Comparison of ENCODE assay signal across 34 cellular contexts in the genomic region with DNA sequence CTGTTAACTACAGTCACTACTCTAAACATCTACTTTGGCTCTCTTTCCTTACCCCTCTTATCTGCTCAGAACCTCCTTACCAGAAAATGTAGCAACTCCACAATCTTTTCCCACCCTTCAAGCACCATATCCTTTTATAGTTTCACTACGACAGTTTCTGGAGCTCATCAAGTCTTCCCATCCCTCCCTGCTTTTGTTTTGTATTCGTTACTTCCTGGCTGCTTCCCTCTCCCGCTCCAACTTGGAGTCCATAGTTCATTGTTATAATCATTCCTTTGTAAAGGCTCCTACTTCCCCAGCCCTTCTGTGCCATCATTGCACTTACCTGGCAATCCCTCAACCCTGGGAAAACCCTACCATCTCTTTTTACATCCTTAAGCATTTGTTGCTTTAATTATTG. TPM values are rescaled to one million over a fixed set of nuclear protein-coding genes. Genes with fewer than 3 reads are reported as not detected.
DNase-seq lines count a peak whose midpoint lies in the region; ATAC-seq and TF ChIP-seq lines count a peak whose summit lies in the region.
"Had no signal": no experiment of that assay in that cellular context is flagged by ENCODE, and none has a peak within 500 bp of the region (broad histone marks: within the 10 kb centered on the region; RNA-seq: fewer than 3 reads in every experiment).

No MANE protein-coding gene starts in this region.

- in situ Hi-C loops in mammary epithelial cell (cut with MboI; ENCODE audit: low sequenced_read_pairs in 2 of 2): no loop called here

- H3K9me3 ChIP-seq in mammary epithelial cell (replicated peaks; ENCODE audit: insufficient read depth, low read length) (peaks cover 10% of the 10 kb centered on the region), sigmoid colon (no peaks in the 10 kb centered on the region)
- H3K9me3 ChIP-seq: lower lobe of right lung, SJSA1, tibial artery had no signal

- H3K36me3 ChIP-seq in mammary epithelial cell (ENCODE audit: insufficient read depth, low read length): no peaks in the 10 kb centered on the region
- H3K36me3 ChIP-seq in sigmoid colon: no peaks in the 10 kb centered on the region
- H3K36me3 ChIP-seq: lower lobe of right lung had no signal

- H3K4me1 Mint-ChIP-seq in memory B cell: peaks cover 20% of the 10 kb centered on the region
- H3K4me1 Mint-ChIP-seq: stimulated activated naive CD8-positive, alpha-beta T cell treated with anti-CD3 and anti-CD28 coated beads, Interleukin-15, amount 100 ng/mL, for 72 hours had no signal

- intact Hi-C loops in mammary epithelial cell (cut with micrococcal nuclease): no loop called here
- intact Hi-C loops in sigmoid colon (cut with DNase I): no loop called here

- H3K4me3 Mint-ChIP-seq in memory B cell: no peak overlapping the region
- H3K4me3 Mint-ChIP-seq: activated CD4-positive, alpha-beta T cell treated with anti-CD3 and anti-CD28 coated beads, Interleukin-2, amount 10 ng/mL, durations not matched to agents 24 days and 14 days; activated naive CD8-positive, alpha-beta T cell; stimulated activated naive CD8-positive, alpha-beta T cell treated with anti-CD3 and anti-CD28 coated beads, Interleukin-15, amount 100 ng/mL, for 72 hours had no signal

- H3K9ac ChIP-seq in mammary epithelial cell (ENCODE audit: insufficient read depth, low read length): no peak overlapping the region
- H3K9ac ChIP-seq: BLaER1 treated with 17β-estradiol and CSF1 and Interleukin-3, amounts not matched to agents 10 nM and 100 nM; parathyroid adenoma had no signal

- CTCF ChIA-PET in mammary epithelial cell (lab: Charles Lee; ENCODE audit: low non-redundant PET): no interaction called here

- no peak for TF ChIP-seq POLR2A in sigmoid colon (IDR thresholded peaks at IDR 0.05)

- no TSS peak for BruUV-seq in mammary epithelial cell (replicated peaks; lab: Mats Ljungman, UMichigan)

- H3K27ac ChIP-seq in mammary epithelial cell (ENCODE audit: insufficient read depth, low read depth, low read length) (peak overlapping the region; percentile 1), sigmoid colon (peak overlapping the region in 3 of 4 donors; percentile 57 to 64 (median 61))
- H3K27ac ChIP-seq: BLaER1 treated with 17β-estradiol and CSF1 and Interleukin-3, amounts not matched to agents 10 nM and 100 nM; coronary artery; foreskin keratinocyte; lower lobe of right lung; parathyroid adenoma; SJSA1; tibial artery had no signal

- H3K4me2 ChIP-seq in mammary epithelial cell (ENCODE audit: insufficient read depth, low read depth, low read length): no peak overlapping the region
- H3K4me2 ChIP-seq: BLaER1 treated with 17β-estradiol and CSF1 and Interleukin-3, amounts not matched to agents 10 nM and 100 nM had no signal

- TF ChIP-seq CTCF in mammary epithelial cell (conservative IDR thresholded peaks at IDR 0.05 in 1 of 2, IDR thresholded peaks at IDR 0.05 in 1 of 2; ENCODE audit: extremely low read depth in 1 of 2, insufficient read depth in 1 of 2, low read depth in 1 of 2, low read length in 2 of 2): no peak
- no peak for TF ChIP-seq CTCF in sigmoid colon (IDR thresholded peaks at IDR 0.05)

- H4K20me1 ChIP-seq in mammary epithelial cell (ENCODE audit: insufficient read depth, low read length): no peaks in the 10 kb centered on the region

- H3K27ac Mint-ChIP-seq in memory B cell: peak overlapping the region; percentile 32
- H3K27ac Mint-ChIP-seq: activated CD4-positive, alpha-beta T cell treated with anti-CD3 and anti-CD28 coated beads, Interleukin-2, amount 10 ng/mL, durations not matched to agents 24 days and 14 days; activated naive CD8-positive, alpha-beta T cell; stimulated activated naive CD8-positive, alpha-beta T cell treated with anti-CD3 and anti-CD28 coated beads, Interleukin-15, amount 100 ng/mL, for 72 hours had no signal

- H3K4me3 ChIP-seq in mammary epithelial cell (replicated peaks in 1 of 3; ENCODE audit: insufficient read depth in 1 of 3, low read depth in 2 of 3, low read length in 3 of 3): no peak overlapping the region
- H3K4me3 ChIP-seq in sigmoid colon: no peak overlapping the region
- H3K4me3 ChIP-seq: BLaER1 treated with 17β-estradiol and CSF1 and Interleukin-3, amounts not matched to agents 10 nM and 100 nM; coronary artery; heart left ventricle; lower lobe of right lung; SJSA1; tibial artery had no signal

- H3K4me1 ChIP-seq in mammary epithelial cell (ENCODE audit: insufficient read depth, low read length): peaks cover 1% of the 10 kb centered on the region
- H3K4me1 ChIP-seq in sigmoid colon: peaks cover 0 to 27% (median 17%) of the 10 kb centered on the region in 4 donors
- H3K4me1 ChIP-seq: foreskin keratinocyte, parathyroid adenoma had no signal

- H3K36me3 Mint-ChIP-seq in memory B cell: peaks cover 8% of the 10 kb centered on the region
- H3K36me3 Mint-ChIP-seq: activated naive CD8-positive, alpha-beta T cell had no signal

- peaks cover 98% of the 10 kb centered on the region for H3K79me2 ChIP-seq in mammary epithelial cell (ENCODE audit: insufficient read depth, low read length)

- no peak for ATAC-seq in memory B cell (ENCODE audit: low read depth)
- ATAC-seq: esophagus mucosa; foreskin keratinocyte; heart left ventricle; lower lobe of right lung; right cardiac atrium; stimulated activated naive CD8-positive, alpha-beta T cell treated with anti-CD3 and anti-CD28 coated beads, Interleukin-15, amount 100 ng/mL, for 72 hours had no signal

- H3K9me3 Mint-ChIP-seq in memory B cell: no peaks in the 10 kb centered on the region
- H3K9me3 Mint-ChIP-seq: stimulated activated naive CD8-positive, alpha-beta T cell treated with anti-CD3 and anti-CD28 coated beads, Interleukin-15, amount 100 ng/mL, for 72 hours had no signal

- DNase-seq in HT-29 (ENCODE audit: low spot score): peak; percentile 55
- DNase-seq in mammary epithelial cell: no peak
- DNase-seq in memory B cell (ENCODE audit: low spot score in 2 of 2): no peak
- DNase-seq in sigmoid colon: no peak
- DNase-seq in AG20443 (ENCODE audit: low spot score): no peak
- no peak for DNase-seq in activated T-cell treated with anti-CD3 and anti-CD28 coated beads for 4 hours
- DNase-seq in activated CD4-positive, CD25-positive, alpha-beta regulatory T cell (lab: John Stamatoyannopoulos, UW): no peak
- DNase-seq: activated CD4-positive, alpha-beta T cell treated with anti-CD3 and anti-CD28 coated beads, Interleukin-2, amount 10 ng/mL, durations not matched to agents 24 days and 14 days; activated CD8-positive, alpha-beta memory T cell treated with anti-CD3 and anti-CD28 coated beads for 24 hours; activated effector memory CD4-positive, alpha-beta T cell treated with Interleukin-2 at 50 U/mL for 16 hours; anterior cingulate cortex; COR-L47; DMS79 treated with DMSO at 0.1 percent for 48 hours; foreskin keratinocyte; GF-D8; heart left ventricle; IMR-90; lower lobe of right lung; NCI-H1048; NCI-H2171 treated with DMSO at 0.1 percent for 48 hours; NCI-H510A; right cardiac atrium; RPMI8226; stimulated activated CD4-positive, alpha-beta T cell treated with anti-CD3 and anti-CD28 coated beads, Interleukin-12 subunit alpha, Interleukin-12 subunit beta, amount 100 ng/mL, for 4 hours; stimulated activated CD4-positive, alpha-beta T cell treated with anti-CD3 and anti-CD28 coated beads, Interleukin-2, amount 100 ng/mL, for 48 hours; stimulated activated naive CD8-positive, alpha-beta T cell treated with anti-CD3 and anti-CD28 coated beads, Interleukin-15, amount 100 ng/mL, for 72 hours; T-helper 9 cell; tibial artery had no signal

- 10% methylated on average over 3 of the region's 3 CpGs for WGBS in mammary epithelial cell (ENCODE audit: low coverage, missing lambda C conversion rate)
- 17 to 57% methylated on average over 3 of the region's 3 CpGs for WGBS in sigmoid colon, 2 donors

- no peaks in the 10 kb centered on the region for H3K27me3 Mint-ChIP-seq in memory B cell
- H3K27me3 Mint-ChIP-seq: activated CD4-positive, alpha-beta T cell treated with anti-CD3 and anti-CD28 coated beads, Interleukin-2, amount 10 ng/mL, durations not matched to agents 24 days and 14 days; activated naive CD8-positive, alpha-beta T cell; stimulated activated naive CD8-positive, alpha-beta T cell treated with anti-CD3 and anti-CD28 coated beads, Interleukin-15, amount 100 ng/mL, for 72 hours had no signal

- no peak overlapping the region for H2AFZ ChIP-seq in mammary epithelial cell (ENCODE audit: low read depth, low read length)
- H2AFZ ChIP-seq: parathyroid adenoma had no signal

- dilution Hi-C loops in mammary epithelial cell (cut with HindIII; ENCODE audit: low sequenced_read_pairs): loop anchor here (10.0 kb wide), 1 partner anchor 45 kb away; no protein-coding TSS in a partner anchor

- H3K27me3 ChIP-seq in mammary epithelial cell (ENCODE audit: insufficient read depth, low read length) (no peaks in the 10 kb centered on the region), sigmoid colon (no peaks in the 10 kb centered on the region)
- H3K27me3 ChIP-seq: BLaER1 treated with 17β-estradiol and CSF1 and Interleukin-3, amounts not matched to agents 10 nM and 100 nM; foreskin keratinocyte; heart left ventricle; SJSA1; tibial artery had no signal

- TF ChIP-seq EP300 in sigmoid colon (IDR thresholded peaks at IDR 0.05): no peak

RNA-seq across cellular contexts. Expression of gene MPZL1, which starts 18.0 kb away (rescaled TPM):
- 42.3 and 55.1 TPM in 2 replicates for total RNA-seq in HT-29 (2014; rRNA removed; shearing (Covaris generic))
- total RNA-seq in mammary epithelial cell (100 to 1,000 TPM; 148 to 227 TPM), sigmoid colon (10 to 100 TPM; 50.9 to 69.5 (median 58.3) TPM)
- polyA plus RNA-seq in mammary epithelial cell (107 TPM), sigmoid colon (10 to 100 TPM in 2 of 3 donors, 1 to 10 TPM in 1; 8.8 to 66.9 (median 11.4) TPM)
- 148 TPM for polyA minus RNA-seq in mammary epithelial cell
